In the genomic region with DNA sequence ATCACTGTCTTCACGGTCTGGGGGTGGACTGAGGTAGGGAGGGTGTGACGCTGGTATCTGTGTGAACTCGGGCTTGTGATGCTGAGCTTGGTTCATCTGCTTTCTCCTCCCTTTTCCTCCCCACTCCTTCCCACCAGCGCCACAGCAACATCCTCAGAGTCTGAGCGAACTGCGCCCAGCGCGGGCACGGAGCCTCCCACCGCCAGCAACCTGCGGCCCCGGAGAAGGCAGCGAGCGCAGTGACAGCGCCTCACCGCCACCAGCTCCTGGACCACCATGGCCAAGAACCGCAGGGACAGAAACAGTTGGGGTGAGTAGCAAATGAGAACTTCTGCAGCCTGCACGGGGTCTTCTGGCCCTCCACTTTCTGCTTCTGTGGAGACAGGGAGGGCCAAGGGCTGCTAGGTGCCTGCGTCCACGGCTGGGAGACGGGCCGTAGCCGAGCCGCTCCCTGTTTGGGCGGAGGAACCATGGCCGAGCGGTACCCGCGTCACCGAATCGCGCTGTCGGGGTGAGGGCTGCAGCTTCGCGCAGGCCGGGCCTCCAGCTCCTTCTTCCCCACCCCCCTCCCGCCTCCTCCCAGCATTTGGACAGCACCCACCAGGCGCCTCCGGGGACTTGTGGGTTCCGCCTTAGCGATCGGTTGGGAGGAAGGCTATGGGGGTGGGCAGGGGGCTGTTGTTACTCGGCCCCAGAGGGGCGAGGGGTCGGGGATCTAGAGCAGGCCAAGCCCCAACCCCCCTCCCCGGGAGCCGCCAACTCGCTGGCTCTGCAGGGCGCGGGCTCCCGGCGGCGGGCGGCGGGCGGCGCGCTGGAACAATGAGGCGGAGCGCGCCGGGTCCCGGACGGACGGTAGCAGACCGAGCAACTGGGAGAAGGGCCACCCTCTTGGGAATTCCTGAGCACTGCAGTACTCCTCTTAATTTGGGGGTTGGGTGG, we compare ENCODE assay signal across 8 cellular contexts.
A peak's percentile ranks its signal among the peaks of the same experiment; 100 is the strongest.
DNase-seq lines count a peak whose midpoint lies in the region; ATAC-seq and TF ChIP-seq lines count a peak whose summit lies in the region.

ATL1 (plus strand) TSS at position 156 of the 939 bp plus-strand sequence; CDS start at position 277, 121 bp downstream.

- DNase-seq in AG09309 (ENCODE audit: low read depth) (peak; percentile 25), GM20000 (ENCODE audit: low spot score) (peak; percentile 69), NCI-H2029 (lab: John Stamatoyannopoulos, UW) (peak; percentile 61), iPS-NIHi7 (ENCODE audit: extremely low spot score) (peak; percentile 89), skeletal muscle cell (ENCODE audit: low read depth) (peak; percentile 20)
- DNase-seq in central memory CD4-positive, alpha-beta T cell = peak; percentile 12

- TF ChIP-seq CTCF in AG09309 (IDR thresholded peaks at IDR 0.05; ENCODE audit: control insufficient read depth, insufficient read depth, low read depth, low read length, missing control alignments) (no peak), GM20000 (IDR thresholded peaks at IDR 0.05; ENCODE audit: extremely low read depth, missing control alignments) (no peak), VCaP (conservative IDR thresholded peaks at IDR 0.05) (no peak)

- H3K27ac ChIP-seq in VCaP = peak within 1 kb of the TSS; percentile 97

- peak within 1 kb of the TSS; percentile 55 for H3K4me3 ChIP-seq in AG09309 (ENCODE audit: control insufficient read depth, low read depth, low read length)
- peak within 1 kb of the TSS; percentile 68 for H3K4me3 ChIP-seq in skeletal muscle cell (ENCODE audit: low read depth, low read length)

- no peak for ATAC-seq in HG03097 (IDR thresholded peaks at IDR 0.05; ENCODE audit: low FRiP score, unreplicated experiment)

Comparison
In these comparisons a context has a peak if more than half of its experiments do, and no peak if none do; other contexts are left out.
1. DNase-seq: peak in every context shown above with its lines; median percentile 89 in iPS-NIHi7; 69 in GM20000; 61 in NCI-H2029; 25 in AG09309; 20 in skeletal muscle cell; 12 in central memory CD4-positive, alpha-beta T cell.